18 cellular contexts compared by ENCODE assay signal in the genomic region with DNA sequence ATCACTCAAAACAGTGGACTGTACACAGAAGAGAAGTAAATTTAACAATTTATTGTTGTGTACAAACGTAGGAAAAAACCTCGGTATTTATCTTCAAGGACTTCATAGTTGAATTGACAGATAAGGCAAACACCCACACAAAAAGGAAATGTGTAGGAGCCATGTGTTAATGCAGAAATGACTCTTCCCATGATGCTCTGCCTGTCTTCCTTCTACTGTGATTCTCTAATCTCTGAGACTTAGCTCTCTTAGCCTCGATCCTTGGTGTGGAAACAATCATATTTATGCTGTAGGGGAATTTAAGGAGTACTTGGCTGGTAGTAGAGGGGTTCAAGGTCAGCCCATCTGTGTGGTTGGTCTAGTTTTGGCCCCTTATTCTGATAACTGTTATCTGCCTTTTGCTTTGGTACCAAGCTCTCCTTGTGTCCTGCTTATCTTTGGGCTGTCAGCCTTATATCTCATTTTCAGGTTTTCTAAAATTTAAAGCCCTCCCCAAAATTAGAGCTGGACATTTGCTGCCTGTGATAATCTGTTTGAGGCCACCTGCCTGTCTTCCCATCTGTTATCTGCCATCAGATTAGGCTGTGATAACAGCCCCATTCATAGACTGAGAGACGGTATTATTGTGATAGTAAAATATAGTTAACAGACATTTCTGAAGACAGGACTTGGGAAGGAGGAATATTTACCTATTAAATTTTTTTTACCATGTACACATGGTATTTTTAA.
DNase-seq lines count a peak whose midpoint lies in the region; ATAC-seq lines count a peak whose summit lies in the region.
"Had no signal": no experiment of that assay in that cellular context is flagged by ENCODE, and none has a peak within 500 bp of the region (broad histone marks: within the 10 kb centered on the region; RNA-seq: fewer than 3 reads in every experiment).

No MANE protein-coding gene starts in this region.

- H3K36me3 Mint-ChIP-seq in stimulated activated memory B cell treated with anti-CD40 and anti-IgM and Interleukin-4, amounts not matched to agents 10 μg/mL and 1 μg/mL and 100 μg/mL, for 72 hours, result no peaks in the 10 kb centered on the region
- H3K36me3 Mint-ChIP-seq: CD14-positive monocyte had no signal

- H3K4me1 Mint-ChIP-seq in stimulated activated memory B cell treated with anti-CD40 and anti-IgM and Interleukin-4, amounts not matched to agents 10 μg/mL and 1 μg/mL and 100 μg/mL, for 72 hours, result no peaks in the 10 kb centered on the region
- H3K4me1 Mint-ChIP-seq: CD14-positive monocyte had no signal

- in situ Hi-C loops in G401 (cut with HindIII; ENCODE audit: low sequenced_read_pairs), result no loop called here

- H3K27ac Mint-ChIP-seq in stimulated activated memory B cell treated with anti-CD40 and anti-IgM and Interleukin-4, amounts not matched to agents 10 μg/mL and 1 μg/mL and 100 μg/mL, for 72 hours, result no peak overlapping the region
- H3K27ac Mint-ChIP-seq: CD14-positive monocyte, HFFc6 had no signal

- no peak overlapping the region for H3K4me3 Mint-ChIP-seq in stimulated activated memory B cell treated with anti-CD40 and anti-IgM and Interleukin-4, amounts not matched to agents 10 μg/mL and 1 μg/mL and 100 μg/mL, for 72 hours
- H3K4me3 Mint-ChIP-seq: CD14-positive monocyte, HFFc6 had no signal

- H3K27me3 Mint-ChIP-seq in stimulated activated memory B cell treated with anti-CD40 and anti-IgM and Interleukin-4, amounts not matched to agents 10 μg/mL and 1 μg/mL and 100 μg/mL, for 72 hours, result no peaks in the 10 kb centered on the region

- DNase-seq in G401 (ENCODE audit: low spot score) (peak; percentile 84), OCI-M1 (lab: John Stamatoyannopoulos, UW) (peak; percentile 66), cerebellum (ENCODE audit: low spot score) (peak; percentile 71), NCI-H1105 treated with DMSO at 0.1 percent for 48 hours (lab: John Stamatoyannopoulos, UW) (no peak), DMS79 (lab: John Stamatoyannopoulos, UW) (no peak), hippocampal formation (lab: John Stamatoyannopoulos, UW) (no peak)
- DNase-seq: HFFc6; MV-4-11; NCI-H1436 treated with DMSO at 0.1 percent for 48 hours; NCI-H2081; NK-92 treated with Interleukin-12 subunit alpha and Interleukin-12 subunit beta, amount 100 ng/mL, for 24 hours; SK-N-SH had no signal

- peak; percentile 74 for ATAC-seq in HG03378 (IDR thresholded peaks at IDR 0.05; ENCODE audit: unreplicated experiment)
- ATAC-seq in stimulated activated memory B cell treated with anti-CD40 and anti-IgM and Interleukin-4, amounts not matched to agents 10 μg/mL and 1 μg/mL and 100 μg/mL, for 72 hours, result no peak
- ATAC-seq: A549, GM12878, Right ventricle myocardium inferior had no signal

- H3K9me3 Mint-ChIP-seq in stimulated activated memory B cell treated with anti-CD40 and anti-IgM and Interleukin-4, amounts not matched to agents 10 μg/mL and 1 μg/mL and 100 μg/mL, for 72 hours, result no peaks in the 10 kb centered on the region

Comparison
In these comparisons a context has a peak if more than half of its experiments do, and no peak if none do; other contexts are left out.
1. DNase-seq: peak in G401 (single experiment), OCI-M1 (single experiment) and cerebellum (single experiment); none in NCI-H1105 treated with DMSO at 0.1 percent for 48 hours (single experiment), DMS79 (single experiment) and hippocampal formation (0 of 2).